Comparison of ENCODE assay signal across 10 cellular contexts in genomic region chr5:172870261-172870806, GRCh38. TPM values are rescaled to one million over a fixed set of nuclear protein-coding genes. Genes with fewer than 3 reads are reported as not detected.
DNase-seq lines count a peak whose midpoint lies in the region; ATAC-seq, FAIRE-seq and TF ChIP-seq lines count a peak whose summit lies in the region.
"Had no signal": no experiment of that assay in that cellular context is flagged by ENCODE, and none has a peak within 500 bp of the region (broad histone marks: within the 10 kb centered on the region; RNA-seq: fewer than 3 reads in every experiment).

No MANE protein-coding gene starts in this region.

- TF ChIP-seq CTCF in HFFc6 (IDR thresholded peaks at IDR 0.05) (no peak), body of pancreas (IDR thresholded peaks at IDR 0.05) (no peak), keratinocyte (optimal IDR thresholded peaks at IDR 0.05 in 1 of 3, IDR thresholded peaks at IDR 0.05 in 1 of 3, conservative IDR thresholded peaks at IDR 0.05 in 1 of 3; ENCODE audit: extremely low read depth in 1 of 3, insufficient read depth in 2 of 3, low read length in 3 of 3) (no peak)

- FAIRE-seq in keratinocyte (lab: Jason Lieb, UNC), result peak; percentile 68

- H4K20me1 ChIP-seq in keratinocyte (ENCODE audit: control insufficient read depth, extremely low read depth, insufficient read depth, low read length), result no peaks in the 10 kb centered on the region

- no peak for ATAC-seq in body of pancreas
- no peak for ATAC-seq in GM21423 (IDR thresholded peaks at IDR 0.05; ENCODE audit: unreplicated experiment)
- ATAC-seq in stimulated activated effector memory CD8-positive, alpha-beta T cell treated with anti-CD3 and anti-CD28 coated beads, Interleukin-12 subunit alpha, Interleukin-12 subunit beta, amount 100 ng/mL, for 72 hours, result no peak
- ATAC-seq in GM19452 (IDR thresholded peaks at IDR 0.05; ENCODE audit: unreplicated experiment), result no peak

- peak in 1 of 3 donors; percentile 25 for TF ChIP-seq POLR2A in body of pancreas (IDR thresholded peaks at IDR 0.05)

- H3K27me3 ChIP-seq in body of pancreas, result no peaks in the 10 kb centered on the region
- H3K27me3 ChIP-seq in keratinocyte (ENCODE audit: control insufficient read depth, extremely low read depth, insufficient read depth, low read length), result no peaks in the 10 kb centered on the region
- H3K27me3 ChIP-seq in stomach smooth muscle (ENCODE audit: control insufficient read depth in 1 of 2, insufficient read depth in 2 of 2, low read length in 2 of 2), result no peaks in the 10 kb centered on the region

- WGBS in body of pancreas, 2 donors, result 69 to 76% methylated on average over 8 of the region's 8 CpGs

- H3K9me3 Mint-ChIP-seq in HFFc6, result no peaks in the 10 kb centered on the region
- no peaks in the 10 kb centered on the region for H3K9me3 Mint-ChIP-seq in stimulated activated effector memory CD8-positive, alpha-beta T cell treated with anti-CD3 and anti-CD28 coated beads, Interleukin-12 subunit alpha, Interleukin-12 subunit beta, amount 100 ng/mL, for 72 hours
- H3K9me3 Mint-ChIP-seq: natural killer cell treated with Interleukin-12 subunit alpha and Interleukin-12 subunit beta and Interleukin-15 and Interleukin-18, amount 100 ng/mL, for 72 hours had no signal

- no peak overlapping the region for H3K4me3 ChIP-seq in body of pancreas
- no peak overlapping the region for H3K4me3 ChIP-seq in keratinocyte (ENCODE audit: control insufficient read depth in 2 of 3, extremely low read depth in 1 of 3, insufficient read depth in 2 of 3, low read depth in 1 of 3, low read length in 3 of 3)
- no peak overlapping the region for H3K4me3 ChIP-seq in stomach smooth muscle (ENCODE audit: low read length in 2 of 2)

- H3K9me3 ChIP-seq in body of pancreas (no peaks in the 10 kb centered on the region), keratinocyte (ENCODE audit: control insufficient read depth, low read depth, low read length) (no peaks in the 10 kb centered on the region), stomach smooth muscle (ENCODE audit: control insufficient read depth in 2 of 2, low read length in 2 of 2) (no peaks in the 10 kb centered on the region)

- H3K27ac ChIP-seq in body of pancreas (peak overlapping the region; percentile 80 to 89 (median 87)), keratinocyte (ENCODE audit: control insufficient read depth, insufficient read depth, low read length) (peak overlapping the region; percentile 93), stomach smooth muscle (ENCODE audit: low read length) (peak overlapping the region; percentile 94)

- H2AFZ ChIP-seq in keratinocyte (ENCODE audit: control insufficient read depth, low read length), result no peak overlapping the region

- intact Hi-C loops in body of pancreas (cut with DNase I), result no loop called here

- no peaks in the 10 kb centered on the region for H3K9me1 ChIP-seq in keratinocyte (ENCODE audit: control insufficient read depth, extremely low read depth, insufficient read depth, low read length)

- DNase-seq in HFFc6 (peak; percentile 91), body of pancreas (peak in 1 of 4 donors; percentile 63), keratinocyte (ENCODE audit: low read depth, low spot score) (peak; percentile 73), NOMO-1 treated with DMSO at 0.1 percent for 48 hours (lab: John Stamatoyannopoulos, UW; ENCODE audit: unreplicated experiment) (no peak)
- no peak for DNase-seq in stimulated activated effector memory CD8-positive, alpha-beta T cell treated with anti-CD3 and anti-CD28 coated beads, Interleukin-12 subunit alpha, Interleukin-12 subunit beta, amount 100 ng/mL, for 72 hours (ENCODE audit: low spot score in 2 of 2)

- H3K9ac ChIP-seq in keratinocyte (ENCODE audit: control insufficient read depth, extremely low read depth, insufficient read depth, low read length) (peak overlapping the region; percentile 75), stomach smooth muscle (ENCODE audit: low read length in 2 of 2) (peak overlapping the region; percentile 13 to 67)

- H3K4me1 Mint-ChIP-seq in HFFc6 (ENCODE audit: low read depth), result peaks cover 13% of the 10 kb centered on the region
- H3K4me1 Mint-ChIP-seq in stimulated activated effector memory CD8-positive, alpha-beta T cell treated with anti-CD3 and anti-CD28 coated beads, Interleukin-12 subunit alpha, Interleukin-12 subunit beta, amount 100 ng/mL, for 72 hours, result peaks cover 30% of the 10 kb centered on the region

- no peaks in the 10 kb centered on the region; the same call in 1 of the 2 replicates for H3K36me3 Mint-ChIP-seq in HFFc6 (ENCODE audit: low read depth)
- H3K36me3 Mint-ChIP-seq in stimulated activated effector memory CD8-positive, alpha-beta T cell treated with anti-CD3 and anti-CD28 coated beads, Interleukin-12 subunit alpha, Interleukin-12 subunit beta, amount 100 ng/mL, for 72 hours, result no peaks in the 10 kb centered on the region
- H3K36me3 Mint-ChIP-seq: activated naive CD8-positive, alpha-beta T cell; natural killer cell treated with Interleukin-12 subunit alpha and Interleukin-12 subunit beta and Interleukin-15 and Interleukin-18, amount 100 ng/mL, for 72 hours had no signal

- H3K27me3 Mint-ChIP-seq in HFFc6 (ENCODE audit: insufficient read depth), result no peaks in the 10 kb centered on the region; the same call in 1 of the 2 replicates
- H3K27me3 Mint-ChIP-seq: activated naive CD8-positive, alpha-beta T cell; natural killer cell treated with Interleukin-12 subunit alpha and Interleukin-12 subunit beta and Interleukin-15 and Interleukin-18, amount 100 ng/mL, for 72 hours had no signal

- peak overlapping the region; percentile 60 for H3K4me2 ChIP-seq in keratinocyte (ENCODE audit: control insufficient read depth, extremely low read depth, insufficient read depth, low read depth, low read length)

- peaks cover 4% of the 10 kb centered on the region for H3K79me2 ChIP-seq in keratinocyte (ENCODE audit: control insufficient read depth, insufficient read depth, low read length)

- H3K36me3 ChIP-seq in body of pancreas (replicated peaks in 1 of 2; ENCODE audit: insufficient read depth in 1 of 2, low read depth in 2 of 2), result no peaks in the 10 kb centered on the region
- H3K36me3 ChIP-seq in keratinocyte (ENCODE audit: control insufficient read depth in 2 of 2, extremely low read depth in 1 of 2, insufficient read depth in 2 of 2, low read length in 2 of 2), result peaks cover 0 to 1% of the 10 kb centered on the region in 2 experiments
- no peaks in the 10 kb centered on the region for H3K36me3 ChIP-seq in stomach smooth muscle (ENCODE audit: control insufficient read depth in 2 of 2, insufficient read depth in 2 of 2, low read length in 2 of 2)

- H3K27ac Mint-ChIP-seq in HFFc6, result no peak overlapping the region
- H3K27ac Mint-ChIP-seq in stimulated activated effector memory CD8-positive, alpha-beta T cell treated with anti-CD3 and anti-CD28 coated beads, Interleukin-12 subunit alpha, Interleukin-12 subunit beta, amount 100 ng/mL, for 72 hours, result no peak overlapping the region
- H3K27ac Mint-ChIP-seq: activated naive CD8-positive, alpha-beta T cell; natural killer cell treated with Interleukin-12 subunit alpha and Interleukin-12 subunit beta and Interleukin-15 and Interleukin-18, amount 100 ng/mL, for 72 hours had no signal

- H3K4me1 ChIP-seq in body of pancreas, result peaks cover 85% of the 10 kb centered on the region
- H3K4me1 ChIP-seq in keratinocyte (ENCODE audit: control insufficient read depth, extremely low read depth, insufficient read depth, low read length), result peaks cover 53% of the 10 kb centered on the region
- peaks cover 83% of the 10 kb centered on the region for H3K4me1 ChIP-seq in stomach smooth muscle (ENCODE audit: control insufficient read depth, insufficient read depth, low read length)

- dilution Hi-C loops in keratinocyte (cut with MboI; ENCODE audit: extremely low pct_ligation_motif_present, low sequenced_read_pairs), result no loop called here

- no peak overlapping the region for H3K4me3 Mint-ChIP-seq in HFFc6
- no peak overlapping the region for H3K4me3 Mint-ChIP-seq in stimulated activated effector memory CD8-positive, alpha-beta T cell treated with anti-CD3 and anti-CD28 coated beads, Interleukin-12 subunit alpha, Interleukin-12 subunit beta, amount 100 ng/mL, for 72 hours
- H3K4me3 Mint-ChIP-seq: activated naive CD8-positive, alpha-beta T cell; natural killer cell treated with Interleukin-12 subunit alpha and Interleukin-12 subunit beta and Interleukin-15 and Interleukin-18, amount 100 ng/mL, for 72 hours had no signal

RNA-seq across cellular contexts. Expression of gene ERGIC1, which starts 36.3 kb away (rescaled TPM):
- 100 to 1,000 TPM; 240 to 276 (median 258) TPM for total RNA-seq in HFFc6 (2021; fragmentation: NEBNext Ultra II Directional; extraction: Animal tissue kit (Norgen Biotek cat#: 25700))
- 10 to 100 TPM; 46.5 to 93.1 TPM for total RNA-seq in body of pancreas
- 89.5 to 105 TPM (median 93.4 TPM) in 3 replicates for polyA plus RNA-seq in keratinocyte
- polyA plus RNA-seq in keratinocyte (2011; ENCODE audit: low read depth), result 25.2 TPM
- 92.4 and 115 TPM in 2 replicates for polyA plus RNA-seq in keratinocyte (2011; cell fraction: cytosol; rRNA removed)
- 48.2 and 60.3 TPM in 2 replicates for polyA plus RNA-seq in keratinocyte (2011; cell fraction: nucleus; rRNA removed)
- polyA plus RNA-seq in keratinocyte (2012; ENCODE audit: low replicate concordance), result 51.3 and 98.7 TPM in 2 replicates
- 162 to 220 TPM (median 183 TPM) in 3 replicates for polyA minus RNA-seq in keratinocyte
- polyA minus RNA-seq in keratinocyte (2011; cell fraction: cytosol; rRNA and poly(A)+ RNA removed), result 102 TPM
- polyA minus RNA-seq in keratinocyte (2011; cell fraction: nucleus; rRNA and poly(A)+ RNA removed), result 34.2 and 59.5 TPM in 2 replicates

Comparison
In these comparisons a context has a peak if more than half of its experiments do, and no peak if none do; other contexts are left out.
1. DNase-seq: peak in HFFc6 (single experiment) and keratinocyte (single experiment); none in NOMO-1 treated with DMSO at 0.1 percent for 48 hours (single experiment) and stimulated activated effector memory CD8-positive, alpha-beta T cell treated with anti-CD3 and anti-CD28 coated beads, Interleukin-12 subunit alpha, Interleukin-12 subunit beta, amount 100 ng/mL, for 72 hours (0 of 2).
2. Peak in every context shown above with its lines, with median percentiles within 50 percentile points of each other: H3K27ac ChIP-seq.